8 cellular contexts compared by ENCODE assay signal in the genomic region with DNA sequence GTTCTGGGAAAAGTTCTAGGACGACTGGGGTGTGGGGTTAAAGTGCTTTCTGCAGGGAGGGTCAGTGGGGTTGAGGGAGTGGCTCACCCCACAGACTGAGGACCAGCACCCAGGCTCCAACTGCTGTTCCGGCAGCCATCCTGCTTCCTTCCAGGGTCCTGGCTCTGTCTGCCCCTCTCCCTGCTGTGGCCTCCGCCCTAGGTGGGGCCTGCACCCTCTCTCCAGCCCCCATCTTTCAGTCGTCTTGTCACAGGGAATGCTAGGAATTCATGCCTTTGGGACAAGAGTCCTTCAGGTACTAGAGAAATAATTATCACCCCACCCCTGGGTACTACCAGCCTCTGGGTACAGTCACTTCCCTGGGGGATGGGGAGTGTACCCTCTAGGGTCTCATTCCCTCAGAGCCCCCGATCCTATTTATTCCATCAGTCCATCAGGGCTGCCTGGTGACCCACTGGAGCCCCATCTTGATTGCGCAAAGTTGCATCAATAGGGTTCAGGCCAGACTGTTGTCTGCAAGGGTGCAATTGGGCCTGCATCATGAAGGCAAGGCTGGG. TPM values are rescaled to one million over a fixed set of nuclear protein-coding genes. Genes with fewer than 3 reads are reported as not detected.
DNase-seq lines count a peak whose midpoint lies in the region; ATAC-seq, FAIRE-seq and TF ChIP-seq lines count a peak whose summit lies in the region.
"Had no signal": no experiment of that assay in that cellular context is flagged by ENCODE, and none has a peak within 500 bp of the region (broad histone marks: within the 10 kb centered on the region; RNA-seq: fewer than 3 reads in every experiment).

Gene AGER, minus strand, starts transcription at position 170 of the 557 bp plus-strand sequence. Its CDS starts 31 bp downstream, at position 139.

- dilution Hi-C loops in endothelial cell of umbilical vein (cut with MboI; ENCODE audit: extremely low pct_ligation_motif_present, low sequenced_read_pairs) = no loop called here

- H3K79me2 ChIP-seq in OCI-LY3 (ENCODE audit: low read length) = peaks cover 24% of the 10 kb centered on the region
- H3K79me2 ChIP-seq in endothelial cell of umbilical vein (ENCODE audit: control insufficient read depth, insufficient read depth, low read length) = peaks cover 15% of the 10 kb centered on the region

- H3K27ac Mint-ChIP-seq in Caco-2 (ENCODE audit: unreplicated experiment) = peak within 1 kb of the TSS; percentile 58

- H3K4me2 ChIP-seq in OCI-LY3 (ENCODE audit: low read length) (0 out of 2 replicates have a peak within 1 kb of the TSS, but pooled peaks have one; percentile 24), endothelial cell of umbilical vein (ENCODE audit: insufficient read depth, low read length) (no peak within 1 kb of the TSS)

- H3K4me1 ChIP-seq in Caco-2 = peaks cover 18% of the 10 kb centered on the region
- peaks cover 38% of the 10 kb centered on the region for H3K4me1 ChIP-seq in OCI-LY3 (ENCODE audit: low read length)
- H3K4me1 ChIP-seq in endothelial cell of umbilical vein (ENCODE audit: control insufficient read depth, extremely low read depth, insufficient read depth, low read length) = peaks cover 21% of the 10 kb centered on the region
- peaks cover 0 to 76% (median 52%) of the 10 kb centered on the region in 4 donors for H3K4me1 ChIP-seq in sigmoid colon

- H3K9me1 ChIP-seq in endothelial cell of umbilical vein (replicated peaks; ENCODE audit: control insufficient read depth, extremely low read depth, insufficient read depth, low read length) = no peaks in the 10 kb centered on the region

- peaks cover 58% of the 10 kb centered on the region for H3K36me3 Mint-ChIP-seq in Caco-2 (ENCODE audit: insufficient read depth, unreplicated experiment)

- no TSS peak for BruUV-seq in Caco-2 (replicated peaks; lab: Mats Ljungman, UMichigan)
- BruUV-seq in endothelial cell of umbilical vein (replicated peaks; lab: Mats Ljungman, UMichigan) = no TSS peak

- no peak within 1 kb of the TSS for H3K4me3 ChIP-seq in Caco-2 (ENCODE audit: low read depth, low read length)
- H3K4me3 ChIP-seq in OCI-LY3 (ENCODE audit: low read length) = no peak within 1 kb of the TSS
- no peak within 1 kb of the TSS for H3K4me3 ChIP-seq in endothelial cell of umbilical vein (replicated peaks in 1 of 3; ENCODE audit: insufficient read depth in 1 of 3, low read depth in 1 of 3, low read length in 3 of 3)
- H3K4me3 ChIP-seq in sigmoid colon = no peak within 1 kb of the TSS

- no peak for TF ChIP-seq EP300 in sigmoid colon (IDR thresholded peaks at IDR 0.05)

- 82 to 83% methylated on average over 6 of the region's 6 CpGs for WGBS in sigmoid colon, 2 donors

- CTCF ChIA-PET in Caco-2 (lab: Charles Lee) (no interaction called here), endothelial cell of umbilical vein (lab: Charles Lee) (no interaction called here)

- H3K27ac ChIP-seq in OCI-LY3 (ENCODE audit: low read length) (peak within 1 kb of the TSS; percentile 41; the same call in 1 of the 2 replicates), endothelial cell of umbilical vein (ENCODE audit: insufficient read depth, low read depth, low read length) (no peak within 1 kb of the TSS), sigmoid colon (peak within 1 kb of the TSS; percentile 83 to 100 (median 96))

- H3K27me3 ChIP-seq in Caco-2 (replicated peaks; ENCODE audit: control insufficient read depth, insufficient read depth, low read length) = no peaks in the 10 kb centered on the region
- H3K27me3 ChIP-seq in OCI-LY3 (ENCODE audit: low read depth, low read length) = no peaks in the 10 kb centered on the region
- no peaks in the 10 kb centered on the region for H3K27me3 ChIP-seq in endothelial cell of umbilical vein (ENCODE audit: control insufficient read depth in 2 of 2, insufficient read depth in 2 of 2, low read length in 2 of 2)
- H3K27me3 ChIP-seq in sigmoid colon = no peaks in the 10 kb centered on the region

- no peaks in the 10 kb centered on the region for H3K27me3 Mint-ChIP-seq in Caco-2 (ENCODE audit: insufficient read depth, unreplicated experiment)

- intact Hi-C loops in Caco-2 (cut with micrococcal nuclease; ENCODE audit: unreplicated experiment) = no loop called here
- intact Hi-C loops in endothelial cell of umbilical vein (cut with micrococcal nuclease) = no loop called here
- intact Hi-C loops in sigmoid colon (cut with DNase I) = no loop called here

- FAIRE-seq in endothelial cell of umbilical vein (lab: Jason Lieb, UNC) = no peak

- no peak within 1 kb of the TSS for H3K4me3 Mint-ChIP-seq in Caco-2 (ENCODE audit: unreplicated experiment)

- H3K9me3 Mint-ChIP-seq in Caco-2 (ENCODE audit: unreplicated experiment) = no peaks in the 10 kb centered on the region

- ATAC-seq in HG03565 (IDR thresholded peaks at IDR 0.05; ENCODE audit: unreplicated experiment) (no peak), HG03025 (IDR thresholded peaks at IDR 0.05; ENCODE audit: low FRiP score, unreplicated experiment) (no peak)

- H3K9ac ChIP-seq in OCI-LY3 (ENCODE audit: low read length) (no peak within 1 kb of the TSS), endothelial cell of umbilical vein (replicated peaks; ENCODE audit: extremely low read depth, insufficient read depth, low read length) (no peak within 1 kb of the TSS)

- H2AFZ ChIP-seq in OCI-LY3 (ENCODE audit: low read depth, low read length) = no peak within 1 kb of the TSS
- H2AFZ ChIP-seq in endothelial cell of umbilical vein (ENCODE audit: low read depth, low read length) = no peak within 1 kb of the TSS

- TF ChIP-seq POLR2A in endothelial cell of umbilical vein (IDR thresholded peaks at IDR 0.05; ENCODE audit: low read depth, low read length) = no peak
- no peak for TF ChIP-seq POLR2A in sigmoid colon (IDR thresholded peaks at IDR 0.05)

- no peaks in the 10 kb centered on the region for H4K20me1 ChIP-seq in OCI-LY3 (ENCODE audit: insufficient read depth, low read length)
- H4K20me1 ChIP-seq in endothelial cell of umbilical vein (replicated peaks; ENCODE audit: control insufficient read depth, extremely low read depth, insufficient read depth, low read length) = no peaks in the 10 kb centered on the region

- DNase-seq in Caco-2 (no peak), endothelial cell of umbilical vein (ENCODE audit: low read depth, low spot score) (no peak), sigmoid colon (no peak), cerebellar nuclear complex (lab: John Stamatoyannopoulos, UW) (no peak)
- DNase-seq: foreskin melanocyte had no signal

- TF ChIP-seq CTCF in Caco-2 (IDR thresholded peaks at IDR 0.05; ENCODE audit: insufficient read depth in 1 of 2, low read depth in 1 of 2, low read length in 1 of 2, severe bottlenecking in 1 of 2, unreplicated experiment in 1 of 2) (no peak), OCI-LY3 (IDR thresholded peaks at IDR 0.05; ENCODE audit: low read depth, low read length) (no peak), endothelial cell of umbilical vein (IDR thresholded peaks at IDR 0.05; ENCODE audit: extremely low read depth in 1 of 2, insufficient read depth in 1 of 2, low read depth in 1 of 2, low read length in 2 of 2) (no peak), sigmoid colon (IDR thresholded peaks at IDR 0.05) (no peak)

- H3K9me3 ChIP-seq in Caco-2 = no peaks in the 10 kb centered on the region
- no peaks in the 10 kb centered on the region for H3K9me3 ChIP-seq in OCI-LY3 (ENCODE audit: insufficient read depth, low read length)
- no peaks in the 10 kb centered on the region for H3K9me3 ChIP-seq in endothelial cell of umbilical vein (replicated peaks; ENCODE audit: control insufficient read depth, insufficient read depth, low read length)
- H3K9me3 ChIP-seq in sigmoid colon = no peaks in the 10 kb centered on the region

- H3K4me1 Mint-ChIP-seq in Caco-2 (ENCODE audit: low read depth, unreplicated experiment) = peaks cover 33% of the 10 kb centered on the region

- POLR2A ChIA-PET in Caco-2 (lab: Charles Lee) (no interaction called here), endothelial cell of umbilical vein (lab: Charles Lee) (no interaction called here)

- H3K36me3 ChIP-seq in Caco-2 (ENCODE audit: control insufficient read depth, insufficient read depth, low read length) = peaks cover 3% of the 10 kb centered on the region
- peaks cover 24% of the 10 kb centered on the region for H3K36me3 ChIP-seq in OCI-LY3 (replicated peaks; ENCODE audit: low read depth, low read length)
- H3K36me3 ChIP-seq in endothelial cell of umbilical vein (ENCODE audit: control insufficient read depth in 2 of 2, extremely low read depth in 1 of 2, insufficient read depth in 2 of 2, low read length in 2 of 2) = peaks cover 3 to 36% of the 10 kb centered on the region in 2 experiments
- H3K36me3 ChIP-seq in sigmoid colon = peaks cover 13 to 66% (median 23%) of the 10 kb centered on the region in 4 donors

TF ChIP-seq in endothelial cell of umbilical vein, 7 proteins besides CTCF, POLR2A, EP300 and RAD21:
- TF ChIP-seq GATA2 (IDR thresholded peaks at IDR 0.05; ENCODE audit: insufficient read depth, insufficient read length, low read depth, low read length) = no peak
- TF ChIP-seq POLR2AphosphoS5 (IDR thresholded peaks at IDR 0.05; ENCODE audit: insufficient read depth, low read depth, low read length) = peak; percentile 36

RNA-seq across cellular contexts. Expression of gene AGER, which starts in this region (rescaled TPM):
- 8.3 and 10.3 TPM in 2 replicates for total RNA-seq in Caco-2 (2022)
- total RNA-seq in endothelial cell of umbilical vein = 12.0 and 18.5 TPM in 2 replicates
- polyA plus RNA-seq in endothelial cell of umbilical vein = 4.6 and 5.1 TPM in 2 replicates
- polyA plus RNA-seq in endothelial cell of umbilical vein (2011; cell fraction: cytosol; rRNA removed) = 1.6 and 2.5 TPM in 2 replicates
- 50.2 and 63.4 TPM in 2 replicates for polyA plus RNA-seq in endothelial cell of umbilical vein (2011; cell fraction: nucleus; rRNA removed)
- 5.0 and 5.9 TPM in 2 replicates for polyA plus RNA-seq in endothelial cell of umbilical vein (2012)
- polyA minus RNA-seq in endothelial cell of umbilical vein = 1.2 and 2.0 TPM in 2 replicates
- 0.72 TPM for polyA minus RNA-seq in endothelial cell of umbilical vein (2011; cell fraction: cytosol; rRNA and poly(A)+ RNA removed)
- polyA minus RNA-seq in endothelial cell of umbilical vein (2011; cell fraction: nucleus; rRNA and poly(A)+ RNA removed) = 7.6 and 8.2 TPM in 2 replicates
- 1 to 10 TPM; 1.9 to 8.9 (median 5.3) TPM for total RNA-seq in sigmoid colon
- polyA plus RNA-seq in sigmoid colon = 10 to 100 TPM in 1 of 3 donors, 1 to 10 TPM in 1, not detected in 1; 2.4 to 10.6 TPM
